In genomic region chr21:42250422-42251403, GRCh38 we compare ENCODE assay signal across 1 cellular context.
TF ChIP-seq lines count a peak whose summit lies in the region.

No MANE protein-coding gene starts in this region.

TF ChIP-seq in IMR-90, 13 proteins besides CTCF, POLR2A, EP300 and RAD21:
- TF ChIP-seq MAFK (IDR thresholded peaks at IDR 0.05; ENCODE audit: low read depth, low read length) (peak; percentile 84), USF2 (IDR thresholded peaks at IDR 0.05; ENCODE audit: low read depth, low read length) (no peak)
